In the genomic region with DNA sequence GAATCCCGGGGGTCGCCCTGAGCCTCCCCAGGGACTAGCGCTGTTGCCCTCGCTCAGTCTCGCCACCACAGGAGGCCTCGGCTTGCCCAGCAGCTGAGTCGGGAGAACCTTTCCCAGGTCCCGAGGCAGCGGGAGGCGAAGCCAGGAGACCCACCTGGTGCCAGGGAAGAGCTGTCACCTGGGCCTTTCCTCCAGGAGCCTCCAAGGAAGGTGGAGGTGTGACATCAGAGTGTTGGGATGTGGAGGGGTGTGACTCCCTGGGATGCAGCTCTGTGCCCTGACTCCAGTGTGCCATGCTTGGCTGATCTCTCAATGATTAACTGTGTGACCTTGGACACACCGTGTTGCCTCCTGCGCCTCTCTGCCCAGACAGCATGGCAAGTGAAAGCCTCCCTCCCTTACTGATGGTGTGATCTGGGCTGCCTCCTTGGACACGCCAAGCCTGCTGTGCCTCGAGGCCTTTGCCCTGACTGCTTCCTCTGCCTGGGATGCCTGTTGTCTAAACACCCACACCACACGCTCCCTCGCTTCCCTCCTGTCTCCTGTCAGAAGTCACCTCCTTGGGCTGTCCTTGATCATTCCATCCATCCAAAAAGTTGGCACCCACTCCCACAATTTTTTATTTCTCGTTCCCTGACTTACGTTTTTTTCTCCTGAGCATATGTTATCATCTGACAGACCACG, we compare ENCODE assay signal across 17 cellular contexts.
A peak's percentile ranks its signal among the peaks of the same experiment; 100 is the strongest.
DNase-seq lines count a peak whose midpoint lies in the region; ATAC-seq, FAIRE-seq and TF ChIP-seq lines count a peak whose summit lies in the region.
"Had no signal": no experiment of that assay in that cellular context is flagged by ENCODE, and none has a peak within 500 bp of the region (broad histone marks: within the 10 kb centered on the region; RNA-seq: fewer than 3 reads in every experiment).

No MANE protein-coding gene starts in this region.

- peaks cover 0 to 20% of the 10 kb centered on the region in 2 experiments for H3K36me3 ChIP-seq in keratinocyte (ENCODE audit: control insufficient read depth in 2 of 2, extremely low read depth in 1 of 2, insufficient read depth in 2 of 2, low read length in 2 of 2)
- H3K36me3 ChIP-seq in WERI-Rb-1 = no peaks in the 10 kb centered on the region
- H3K36me3 ChIP-seq: MG63 had no signal

- H3K27me3 Mint-ChIP-seq in activated naive CD8-positive, alpha-beta T cell treated with anti-CD3 and anti-CD28 coated beads, Interleukin-2, amount 10 ng/mL, durations not matched to agents 7 days and 5 days = no peaks in the 10 kb centered on the region

- peaks cover 30% of the 10 kb centered on the region for H3K4me1 Mint-ChIP-seq in activated naive CD8-positive, alpha-beta T cell treated with anti-CD3 and anti-CD28 coated beads, Interleukin-2, amount 10 ng/mL, durations not matched to agents 7 days and 5 days

- H3K4me2 ChIP-seq in keratinocyte (ENCODE audit: control insufficient read depth, extremely low read depth, insufficient read depth, low read depth, low read length) = peak overlapping the region; percentile 82

- no peak for TF ChIP-seq CTCF in keratinocyte (optimal IDR thresholded peaks at IDR 0.05 in 1 of 3, IDR thresholded peaks at IDR 0.05 in 1 of 3, conservative IDR thresholded peaks at IDR 0.05 in 1 of 3; ENCODE audit: extremely low read depth in 1 of 3, insufficient read depth in 2 of 3, low read length in 3 of 3)
- no peak for TF ChIP-seq CTCF in WERI-Rb-1 (IDR thresholded peaks at IDR 0.05; ENCODE audit: low read depth, low read length)

- H4K20me1 ChIP-seq in keratinocyte (ENCODE audit: control insufficient read depth, extremely low read depth, insufficient read depth, low read length) = no peaks in the 10 kb centered on the region

- peaks cover 4% of the 10 kb centered on the region for H3K9me1 ChIP-seq in keratinocyte (ENCODE audit: control insufficient read depth, extremely low read depth, insufficient read depth, low read length)

- H3K9me3 ChIP-seq in keratinocyte (ENCODE audit: control insufficient read depth, low read depth, low read length) (no peaks in the 10 kb centered on the region), WERI-Rb-1 (ENCODE audit: severe bottlenecking) (no peaks in the 10 kb centered on the region)
- H3K9me3 ChIP-seq: MG63 had no signal

- H3K27ac ChIP-seq in keratinocyte (ENCODE audit: control insufficient read depth, insufficient read depth, low read length) (peak overlapping the region; percentile 99), WERI-Rb-1 (no peak overlapping the region)
- H3K27ac ChIP-seq: parathyroid adenoma had no signal

- peak overlapping the region; percentile 64 for H3K9ac ChIP-seq in keratinocyte (ENCODE audit: control insufficient read depth, extremely low read depth, insufficient read depth, low read length)
- H3K9ac ChIP-seq: parathyroid adenoma had no signal

- peaks cover 53% of the 10 kb centered on the region for H3K4me1 ChIP-seq in keratinocyte (ENCODE audit: control insufficient read depth, extremely low read depth, insufficient read depth, low read length)
- H3K4me1 ChIP-seq: parathyroid adenoma had no signal

- no peak overlapping the region for H2AFZ ChIP-seq in keratinocyte (ENCODE audit: control insufficient read depth, low read length)
- H2AFZ ChIP-seq: parathyroid adenoma had no signal

- H3K27me3 ChIP-seq in keratinocyte (ENCODE audit: control insufficient read depth, extremely low read depth, insufficient read depth, low read length) (no peaks in the 10 kb centered on the region), WERI-Rb-1 (ENCODE audit: insufficient read depth, low read depth, severe bottlenecking) (no peaks in the 10 kb centered on the region)
- H3K27me3 ChIP-seq: MG63 had no signal

- H3K27ac Mint-ChIP-seq in activated naive CD8-positive, alpha-beta T cell treated with anti-CD3 and anti-CD28 coated beads, Interleukin-2, amount 10 ng/mL, durations not matched to agents 7 days and 5 days = peak overlapping the region; percentile 5

- H3K4me3 Mint-ChIP-seq in activated naive CD8-positive, alpha-beta T cell treated with anti-CD3 and anti-CD28 coated beads, Interleukin-2, amount 10 ng/mL, durations not matched to agents 7 days and 5 days = no peak overlapping the region
- H3K4me3 Mint-ChIP-seq: activated T-cell treated with anti-CD3 and anti-CD28 coated beads, Interleukin-2, amount 50 U/mL, for 4 hours had no signal

- ATAC-seq in activated naive CD8-positive, alpha-beta T cell treated with anti-CD3 and anti-CD28 coated beads, Interleukin-2, amount 10 ng/mL, durations not matched to agents 7 days and 5 days (ENCODE audit: low read depth) = no peak
- ATAC-seq in Right ventricle myocardium inferior = no peak
- ATAC-seq: activated CD4-positive, CD25-positive, alpha-beta regulatory T cell treated with anti-CD3 and anti-CD28 coated beads, Interleukin-2, amount 50 U/mL, for 24 hours; activated T-cell treated with anti-CD3 and anti-CD28 coated beads, Interleukin-2, amount 50 U/mL, for 4 hours had no signal

- peaks cover 80% of the 10 kb centered on the region for H3K79me2 ChIP-seq in keratinocyte (ENCODE audit: control insufficient read depth, insufficient read depth, low read length)

- POLR2A ChIA-PET in activated naive CD8-positive, alpha-beta T cell treated with anti-CD3 and anti-CD28 coated beads, Interleukin-2, amount 10 ng/mL, durations not matched to agents 7 days and 5 days (lab: Charles Lee) = no interaction called here

- peak; percentile 18 for DNase-seq in DMS53 treated with DMSO at 0.1 percent for 48 hours (lab: John Stamatoyannopoulos, UW; ENCODE audit: unreplicated experiment)
- no peak for DNase-seq in activated naive CD8-positive, alpha-beta T cell treated with anti-CD3 and anti-CD28 coated beads, Interleukin-2, amount 10 ng/mL, durations not matched to agents 7 days and 5 days
- no peak for DNase-seq in keratinocyte (ENCODE audit: low read depth, low spot score)
- DNase-seq in posterior vena cava (ENCODE audit: low spot score) = peak; percentile 68
- no peak for DNase-seq in SK-N-DZ (ENCODE audit: low spot score)
- DNase-seq in NCI-H345 (lab: John Stamatoyannopoulos, UW) = no peak
- no peak for DNase-seq in Right ventricle myocardium inferior (ENCODE audit: missing footprints)
- no peak for DNase-seq in WERI-Rb-1
- DNase-seq: activated T-cell treated with anti-CD3 and anti-CD28 coated beads, Interleukin-2, amount 50 U/mL, for 4 hours; EL; HCEC 1CT; mesendoderm; MG63; NCI-H2107; stimulated activated CD8-positive, alpha-beta memory T cell treated with anti-CD3 and anti-CD28 coated beads, Interleukin-4, amount 100 ng/mL, for 48 hours had no signal

- H3K4me3 ChIP-seq in keratinocyte (ENCODE audit: control insufficient read depth in 2 of 3, extremely low read depth in 1 of 3, insufficient read depth in 2 of 3, low read depth in 1 of 3, low read length in 3 of 3) (no peak overlapping the region), WERI-Rb-1 (ENCODE audit: low read depth, low read length) (no peak overlapping the region)
- H3K4me3 ChIP-seq: MG63 had no signal

- peak; percentile 5 for FAIRE-seq in keratinocyte (lab: Jason Lieb, UNC)

- H3K36me3 Mint-ChIP-seq in activated naive CD8-positive, alpha-beta T cell treated with anti-CD3 and anti-CD28 coated beads, Interleukin-2, amount 10 ng/mL, durations not matched to agents 7 days and 5 days = peaks cover 4% of the 10 kb centered on the region

- dilution Hi-C loops in keratinocyte (cut with MboI; ENCODE audit: extremely low pct_ligation_motif_present, low sequenced_read_pairs) = no loop called here

- intact Hi-C loops in posterior vena cava (cut with DNase I) = no loop called here
- intact Hi-C loops in Right ventricle myocardium inferior (cut with DNase I) = no loop called here

- H3K9me3 Mint-ChIP-seq in activated naive CD8-positive, alpha-beta T cell treated with anti-CD3 and anti-CD28 coated beads, Interleukin-2, amount 10 ng/mL, durations not matched to agents 7 days and 5 days = no peaks in the 10 kb centered on the region
- H3K9me3 Mint-ChIP-seq: activated T-cell treated with anti-CD3 and anti-CD28 coated beads, Interleukin-2, amount 50 U/mL, for 4 hours had no signal

Comparison
In these comparisons a context has a peak if more than half of its experiments do, and no peak if none do; other contexts are left out.
1. DNase-seq: peak in DMS53 treated with DMSO at 0.1 percent for 48 hours (single experiment) and posterior vena cava (single experiment); none in activated naive CD8-positive, alpha-beta T cell treated with anti-CD3 and anti-CD28 coated beads, Interleukin-2, amount 10 ng/mL, durations not matched to agents 7 days and 5 days (single experiment), keratinocyte (single experiment), SK-N-DZ (single experiment), NCI-H345 (single experiment), Right ventricle myocardium inferior (single experiment) and WERI-Rb-1 (single experiment).